ENCODE assay signal across 12 cellular contexts in genomic region chr20:62408055-62408454, GRCh38. TPM values are rescaled to one million over a fixed set of nuclear protein-coding genes. Genes with fewer than 3 reads are reported as not detected.
A peak's percentile ranks its signal among the peaks of the same experiment; 100 is the strongest.
DNase-seq lines count a peak whose midpoint lies in the region; ATAC-seq and TF ChIP-seq lines count a peak whose summit lies in the region.
"Had no signal": no experiment of that assay in that cellular context is flagged by ENCODE, and none has a peak within 500 bp of the region (broad histone marks: within the 10 kb centered on the region; RNA-seq: fewer than 3 reads in every experiment).

No MANE protein-coding gene starts in this region.

- no peaks in the 10 kb centered on the region for H3K36me3 Mint-ChIP-seq in activated naive CD4-positive, alpha-beta T cell treated with anti-CD3 and anti-CD28 coated beads, Interleukin-2, amount 50 U/mL, for 24 hours
- H3K36me3 Mint-ChIP-seq in glutamatergic neuron (ENCODE audit: unreplicated experiment), result no peaks in the 10 kb centered on the region

- TF ChIP-seq POLR2A in Peyer's patch (IDR thresholded peaks at IDR 0.05), result no peak
- no peak for TF ChIP-seq POLR2A in transverse colon (IDR thresholded peaks at IDR 0.05)
- TF ChIP-seq POLR2A in ovary (IDR thresholded peaks at IDR 0.05), result no peak

- H3K36me3 ChIP-seq in Peyer's patch (no peaks in the 10 kb centered on the region), transverse colon (no peaks in the 10 kb centered on the region), ovary (no peaks in the 10 kb centered on the region)
- H3K36me3 ChIP-seq: right atrium auricular region, upper lobe of left lung had no signal

- in situ Hi-C loops in transverse colon (cut with MboI; ENCODE audit: low pct_ligation_motif_present in 1 of 4, low pct_unique_long_range_greater_than_20kb in 1 of 4, low sequenced_read_pairs in 3 of 4), result no loop called here

- 93% methylated on average over 15 of the region's 15 CpGs; no CpG with 5 or more reads in 1 of the 2 donors for WGBS in transverse colon (ENCODE audit: low coverage in 1 of 2), 2 donors
- 91 to 95% (median 92%) methylated on average over 15 of the region's 15 CpGs for WGBS in ovary, 3 donors

- H3K4me1 ChIP-seq in Peyer's patch (peaks cover 6 to 65% (median 25%) of the 10 kb centered on the region in 4 donors), transverse colon (peaks cover 32 to 64% (median 58%) of the 10 kb centered on the region in 4 donors), ovary (ENCODE audit: insufficient read depth) (peaks cover 14% of the 10 kb centered on the region)

- peak overlapping the region; percentile 83 for H3K4me3 Mint-ChIP-seq in activated naive CD4-positive, alpha-beta T cell treated with anti-CD3 and anti-CD28 coated beads, Interleukin-2, amount 50 U/mL, for 24 hours
- H3K4me3 Mint-ChIP-seq in glutamatergic neuron (ENCODE audit: unreplicated experiment), result no peak overlapping the region

- H3K27me3 Mint-ChIP-seq in activated naive CD4-positive, alpha-beta T cell treated with anti-CD3 and anti-CD28 coated beads, Interleukin-2, amount 50 U/mL, for 24 hours, result no peaks in the 10 kb centered on the region
- H3K27me3 Mint-ChIP-seq in glutamatergic neuron (ENCODE audit: unreplicated experiment), result peaks cover 5% of the 10 kb centered on the region

- H3K27me3 ChIP-seq in Peyer's patch (no peaks in the 10 kb centered on the region), transverse colon (no peaks in the 10 kb centered on the region), ovary (no peaks in the 10 kb centered on the region)
- H3K27me3 ChIP-seq: right atrium auricular region, upper lobe of left lung had no signal

- peak overlapping the region in 2 of 4 donors; percentile 65 to 90 for H3K4me3 ChIP-seq in Peyer's patch
- H3K4me3 ChIP-seq in transverse colon, result peak overlapping the region in 1 of 4 donors; percentile 58
- no peak overlapping the region for H3K4me3 ChIP-seq in ovary

- no peak overlapping the region for H3K27ac Mint-ChIP-seq in activated naive CD4-positive, alpha-beta T cell treated with anti-CD3 and anti-CD28 coated beads, Interleukin-2, amount 50 U/mL, for 24 hours
- H3K27ac Mint-ChIP-seq in glutamatergic neuron (ENCODE audit: unreplicated experiment), result peak overlapping the region; percentile 48

- no peak for ATAC-seq in GM19463 (IDR thresholded peaks at IDR 0.05; ENCODE audit: unreplicated experiment)

- peak overlapping the region in 3 of 4 donors; percentile 76 to 98 (median 86) for H3K27ac ChIP-seq in Peyer's patch
- H3K27ac ChIP-seq in transverse colon, result peak overlapping the region; percentile 68 to 92 (median 80)
- H3K27ac ChIP-seq in ovary, result no peak overlapping the region

- TF ChIP-seq CTCF in Peyer's patch (IDR thresholded peaks at IDR 0.05) (no peak), glutamatergic neuron (IDR thresholded peaks at IDR 0.05; ENCODE audit: partially characterized antibody, unreplicated experiment) (no peak), transverse colon (IDR thresholded peaks at IDR 0.05) (no peak), ovary (IDR thresholded peaks at IDR 0.05) (no peak)

- TF ChIP-seq EP300 in transverse colon (IDR thresholded peaks at IDR 0.05; ENCODE audit: low read depth) (no peak), ovary (IDR thresholded peaks at IDR 0.05) (no peak)

- peaks cover 25% of the 10 kb centered on the region for H3K4me1 Mint-ChIP-seq in activated naive CD4-positive, alpha-beta T cell treated with anti-CD3 and anti-CD28 coated beads, Interleukin-2, amount 50 U/mL, for 24 hours
- H3K4me1 Mint-ChIP-seq in glutamatergic neuron (ENCODE audit: low read depth, unreplicated experiment), result peaks cover 12% of the 10 kb centered on the region

- H3K9me3 ChIP-seq in Peyer's patch (no peaks in the 10 kb centered on the region), transverse colon (no peaks in the 10 kb centered on the region), ovary (no peaks in the 10 kb centered on the region)
- H3K9me3 ChIP-seq: right atrium auricular region, upper lobe of left lung had no signal

- intact Hi-C loops in transverse colon (cut with DNase I; ENCODE audit: low total_unique reads) (no loop called here), ovary (cut with DNase I) (loop anchor here in 3 of 4 donors (5.0 to 10.0 kb wide), 3 partner anchors 237 to 394 kb away; partner anchors contain the start of genes OGFR (in 1 of the 3) and SLCO4A1 (in 1 of the 3))

- DNase-seq in activated naive CD4-positive, alpha-beta T cell (lab: John Stamatoyannopoulos, UW), result no peak
- DNase-seq in Peyer's patch (no peak), glutamatergic neuron (peak; percentile 16), transverse colon (no peak), NCI-H345 (lab: John Stamatoyannopoulos, UW) (no peak), ovary (no peak)

- no peaks in the 10 kb centered on the region for H3K9me3 Mint-ChIP-seq in activated naive CD4-positive, alpha-beta T cell treated with anti-CD3 and anti-CD28 coated beads, Interleukin-2, amount 50 U/mL, for 24 hours
- H3K9me3 Mint-ChIP-seq in glutamatergic neuron (ENCODE audit: unreplicated experiment), result no peaks in the 10 kb centered on the region

RNA-seq across cellular contexts. Expression of gene CABLES2, which starts 1.0 kb away (rescaled TPM):
- total RNA-seq in Peyer's patch, result 10 to 100 TPM in 2 of 4 donors, 1 to 10 TPM in 2; 7.2 to 33.8 (median 11.1) TPM
- 25.3 TPM for total RNA-seq in glutamatergic neuron (ENCODE audit: unreplicated experiment)
- total RNA-seq in transverse colon, result 10 to 100 TPM in 1 of 4 donors, 1 to 10 TPM in 3; 3.7 to 10.1 (median 8.5) TPM
- 1 to 10 TPM; 3.6 to 7.0 (median 4.9) TPM for total RNA-seq in ovary
- polyA plus RNA-seq in ovary, result 1 to 10 TPM; 2.7 to 4.1 TPM

RNA-seq across cellular contexts. Expression of gene RBBP8NL, which starts 19.3 kb away (rescaled TPM):
- 10 to 100 TPM in 3 of 4 donors, 1 to 10 TPM in 1; 6.6 to 26.7 (median 13.4) TPM for total RNA-seq in Peyer's patch
- not detected for total RNA-seq in glutamatergic neuron (ENCODE audit: unreplicated experiment)
- total RNA-seq in transverse colon, result 1 to 10 TPM in 3 of 4 donors, under 1 TPM in 1; 0.75 to 9.4 (median 4.3) TPM
- total RNA-seq in ovary, result under 1 TPM in 2 of 7 donors, not detected in 5; 0.32 to 0.46 TPM
- polyA plus RNA-seq in ovary, result not detected
- total RNA-seq: lung microvascular endothelial cell; right atrium auricular region; T-helper 1 cell treated with Interleukin-12 subunit alpha and Interleukin-12 subunit beta and Interleukin-4 antibody, amounts not matched to agents 30 ng/mL and 1 ng/mL, for 36 hours had no signal

RNA-seq across cellular contexts. Expression of gene RPS21, which starts 21.2 kb away (rescaled TPM):
- total RNA-seq in Peyer's patch (100 to 1,000 TPM; 507 to 769 (median 622) TPM), glutamatergic neuron (ENCODE audit: unreplicated experiment) (829 TPM), transverse colon (1,000 to 10,000 TPM in 3 of 4 donors, 100 to 1,000 TPM in 1; 585 to 2,728 (median 1,375) TPM), ovary (1,000 to 10,000 TPM; 2,424 to 8,739 (median 2,977) TPM)
- 1,000 to 10,000 TPM; 1,038 to 9,967 TPM for polyA plus RNA-seq in ovary

RNA-seq across cellular contexts. Expression of gene LAMA5, which starts 40.9 kb away (rescaled TPM):
- total RNA-seq in Peyer's patch (100 to 1,000 TPM in 2 of 4 donors, 10 to 100 TPM in 2; 31.2 to 328 (median 87.3) TPM), glutamatergic neuron (ENCODE audit: unreplicated experiment) (724 TPM), transverse colon (100 to 1,000 TPM in 2 of 4 donors, 10 to 100 TPM in 2; 33.2 to 269 (median 91.3) TPM), ovary (100 to 1,000 TPM in 1 of 7 donors, 10 to 100 TPM in 6; 24.7 to 115 (median 51.2) TPM)
- 10 to 100 TPM in 1 of 2 donors, 1 to 10 TPM in 1; 4.7 to 42.2 TPM for polyA plus RNA-seq in ovary

Comparison
In these comparisons a context has a peak if more than half of its experiments do, and no peak if none do; other contexts are left out.
1. H3K27ac ChIP-seq: peak in Peyer's patch (3 of 4) and transverse colon (4 of 4); none in ovary (0 of 2).